8 cellular contexts compared by ENCODE assay signal in the genomic region with DNA sequence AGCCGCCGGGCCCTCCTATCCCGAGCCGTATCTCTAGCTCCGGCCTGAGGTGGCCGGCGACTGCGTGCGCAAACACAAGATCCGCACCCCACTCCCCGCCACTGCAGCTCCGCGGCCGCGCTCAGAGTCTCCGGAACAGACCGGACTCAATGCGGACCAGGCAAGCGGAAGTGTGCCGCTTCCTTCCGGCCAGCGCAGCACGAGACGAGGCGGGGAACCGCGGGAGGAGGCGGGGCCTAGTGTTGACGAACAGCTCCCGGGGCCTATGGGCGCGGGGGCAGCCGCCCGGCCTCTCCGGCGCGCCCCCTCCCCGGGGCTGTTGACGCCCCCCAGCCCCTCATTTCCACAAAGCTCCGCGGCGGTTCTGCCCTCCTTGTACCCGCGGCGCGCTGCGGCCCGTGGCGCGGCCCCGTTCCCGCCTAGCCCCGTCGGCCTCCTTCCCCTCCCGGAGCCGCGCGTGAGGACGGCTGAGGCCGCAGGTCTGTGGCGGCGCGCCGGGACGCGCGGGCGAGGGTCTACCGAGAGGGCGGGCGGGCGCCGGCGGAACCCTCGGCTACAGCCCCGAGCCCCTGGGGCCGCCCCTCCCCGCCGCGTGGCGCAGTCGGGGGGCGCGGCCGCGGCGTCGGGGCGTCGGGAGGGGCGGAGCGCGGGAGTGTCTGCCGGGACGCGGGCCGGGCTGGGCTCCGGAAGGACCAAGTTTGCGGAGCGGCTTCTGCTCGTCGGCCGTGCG. TPM values are rescaled to one million over a fixed set of nuclear protein-coding genes. Genes with fewer than 3 reads are reported as not detected.
DNase-seq lines count a peak whose midpoint lies in the region; ATAC-seq lines count a peak whose summit lies in the region.

A gene with protein sequence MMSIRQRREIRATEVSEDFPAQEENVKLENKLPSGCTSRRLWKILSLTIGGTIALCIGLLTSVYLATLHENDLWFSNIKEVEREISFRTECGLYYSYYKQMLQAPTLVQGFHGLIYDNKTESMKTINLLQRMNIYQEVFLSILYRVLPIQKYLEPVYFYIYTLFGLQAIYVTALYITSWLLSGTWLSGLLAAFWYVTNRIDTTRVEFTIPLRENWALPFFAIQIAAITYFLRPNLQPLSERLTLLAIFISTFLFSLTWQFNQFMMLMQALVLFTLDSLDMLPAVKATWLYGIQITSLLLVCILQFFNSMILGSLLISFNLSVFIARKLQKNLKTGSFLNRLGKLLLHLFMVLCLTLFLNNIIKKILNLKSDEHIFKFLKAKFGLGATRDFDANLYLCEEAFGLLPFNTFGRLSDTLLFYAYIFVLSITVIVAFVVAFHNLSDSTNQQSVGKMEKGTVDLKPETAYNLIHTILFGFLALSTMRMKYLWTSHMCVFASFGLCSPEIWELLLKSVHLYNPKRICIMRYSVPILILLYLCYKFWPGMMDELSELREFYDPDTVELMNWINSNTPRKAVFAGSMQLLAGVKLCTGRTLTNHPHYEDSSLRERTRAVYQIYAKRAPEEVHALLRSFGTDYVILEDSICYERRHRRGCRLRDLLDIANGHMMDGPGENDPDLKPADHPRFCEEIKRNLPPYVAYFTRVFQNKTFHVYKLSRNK (plus strand): TSS at position 340 of the 730 bp plus-strand sequence. CDS start 2,484 bp downstream, outside the sequence.

- CTCF ChIA-PET in activated CD4-positive, alpha-beta T cell treated with anti-CD3 and anti-CD28 coated beads, Interleukin-2, amount 10 ng/mL, durations not matched to agents 7 days and 5 days (lab: Charles Lee) = interaction anchor here (1.4 kb wide), 2 partner anchors 32 to 66 kb away, joined by 3 to 4 read pairs; no protein-coding TSS in a partner anchor

- H3K4me1 Mint-ChIP-seq in activated CD4-positive, alpha-beta T cell treated with anti-CD3 and anti-CD28 coated beads, Interleukin-2, amount 10 ng/mL, durations not matched to agents 7 days and 5 days = peaks cover 20% of the 10 kb centered on the region

- no peaks in the 10 kb centered on the region for H3K9me3 ChIP-seq in BLaER1 treated with 17β-estradiol and CSF1 and Interleukin-3, amounts not matched to agents 10 nM and 100 nM (replicated peaks in 1 of 11)

- peak within 1 kb of the TSS; percentile 82 for H3K4me3 Mint-ChIP-seq in activated CD4-positive, alpha-beta T cell treated with anti-CD3 and anti-CD28 coated beads, Interleukin-2, amount 10 ng/mL, durations not matched to agents 7 days and 5 days

- peaks cover 0 to 16% (median 0%) of the 10 kb centered on the region in 11 experiments; a peak in 3 of 22 replicates for H4K20me1 ChIP-seq in BLaER1 treated with 17β-estradiol and CSF1 and Interleukin-3, amounts not matched to agents 10 nM and 100 nM

- peak within 1 kb of the TSS; percentile 76 to 95 (median 89) for H3K4me3 ChIP-seq in BLaER1 treated with 17β-estradiol and CSF1 and Interleukin-3, amounts not matched to agents 10 nM and 100 nM

- H3K27me3 Mint-ChIP-seq in activated CD4-positive, alpha-beta T cell treated with anti-CD3 and anti-CD28 coated beads, Interleukin-2, amount 10 ng/mL, durations not matched to agents 7 days and 5 days = no peaks in the 10 kb centered on the region

- peaks cover 20 to 40% (median 30%) of the 10 kb centered on the region in 10 experiments for H3K4me1 ChIP-seq in BLaER1 treated with 17β-estradiol and CSF1 and Interleukin-3, amounts not matched to agents 10 nM and 100 nM

- H3K36me3 ChIP-seq in BLaER1 treated with 17β-estradiol and CSF1 and Interleukin-3, amounts not matched to agents 10 nM and 100 nM = peaks cover 24 to 33% (median 29%) of the 10 kb centered on the region in 11 experiments

- no peaks in the 10 kb centered on the region for H3K9me3 Mint-ChIP-seq in activated CD4-positive, alpha-beta T cell treated with anti-CD3 and anti-CD28 coated beads, Interleukin-2, amount 10 ng/mL, durations not matched to agents 7 days and 5 days

- H3K27ac ChIP-seq in BLaER1 treated with 17β-estradiol and CSF1 and Interleukin-3, amounts not matched to agents 10 nM and 100 nM = peak within 1 kb of the TSS; percentile 92 to 100 (median 97)

- peak; percentile 93 for ATAC-seq in HG03457 (IDR thresholded peaks at IDR 0.05; ENCODE audit: unreplicated experiment)
- ATAC-seq in left colon = peak; percentile 98

- peaks cover 8% of the 10 kb centered on the region for H3K36me3 Mint-ChIP-seq in activated CD4-positive, alpha-beta T cell treated with anti-CD3 and anti-CD28 coated beads, Interleukin-2, amount 10 ng/mL, durations not matched to agents 7 days and 5 days (ENCODE audit: low read depth)

- peak within 1 kb of the TSS; percentile 90 to 99 (median 96) for H3K9ac ChIP-seq in BLaER1 treated with 17β-estradiol and CSF1 and Interleukin-3, amounts not matched to agents 10 nM and 100 nM

- peak within 1 kb of the TSS; percentile 95 for H3K27ac Mint-ChIP-seq in activated CD4-positive, alpha-beta T cell treated with anti-CD3 and anti-CD28 coated beads, Interleukin-2, amount 10 ng/mL, durations not matched to agents 7 days and 5 days

- no peaks in the 10 kb centered on the region for H3K27me3 ChIP-seq in BLaER1 treated with 17β-estradiol and CSF1 and Interleukin-3, amounts not matched to agents 10 nM and 100 nM

- peak within 1 kb of the TSS; percentile 84 to 95 (median 91) for H3K4me2 ChIP-seq in BLaER1 treated with 17β-estradiol and CSF1 and Interleukin-3, amounts not matched to agents 10 nM and 100 nM

- intact Hi-C loops in left colon (cut with DNase I, micrococcal nuclease) = loop anchor here in 1 of 2 donors (10.0 kb wide), 1 partner anchor 61 kb away; a partner anchor contains a TSS

- DNase-seq in GM19240 (ENCODE audit: insufficient read length, low spot score) (peak; percentile 86), NCI-H524 (lab: John Stamatoyannopoulos, UW) (peak; percentile 77 to 94), cortex of kidney (lab: John Stamatoyannopoulos, UW) (peak; percentile 44), left colon (peak; percentile 95 to 98)
- DNase-seq in activated CD4-positive, alpha-beta T cell treated with anti-CD3 and anti-CD28 coated beads, Interleukin-2, amount 10 ng/mL, durations not matched to agents 7 days and 5 days = peak; percentile 92
- peak; percentile 84 to 93 for DNase-seq in stimulated activated CD4-positive, alpha-beta T cell treated with anti-CD3 and anti-CD28 coated beads, Interleukin-1b, Interleukin-23, amount 100 ng/mL, for 4 hours (ENCODE audit: low read depth in 2 of 2)

- POLR2A ChIA-PET in activated CD4-positive, alpha-beta T cell treated with anti-CD3 and anti-CD28 coated beads, Interleukin-2, amount 10 ng/mL, durations not matched to agents 7 days and 5 days (lab: Charles Lee) = interaction anchor here (0.5 to 0.6 kb wide), 4 partner anchors 60 to 509 kb away, joined by 3 to 5 read pairs (median 4); a partner anchor contains a TSS

RNA-seq across cellular contexts. Expression of the gene that starts here (rescaled TPM):
- total RNA-seq in activated CD4-positive, alpha-beta T cell treated with anti-CD3 and anti-CD28 coated beads, Interleukin-2, amount 10 ng/mL, durations not matched to agents 7 days and 5 days = 10 to 100 TPM; 11.2 to 13.1 TPM
- total RNA-seq in left colon = 10 to 100 TPM; 17.7 to 17.9 TPM

Comparison
In these comparisons a context has a peak if more than half of its experiments do, and no peak if none do; other contexts are left out.
1. Peak in every context shown above with its lines: DNase-seq, ATAC-seq, H3K4me3 ChIP-seq and H3K27ac ChIP-seq.
2. DNase-seq: peak in every context shown above with its lines; median percentile 96 in left colon; 92 in activated CD4-positive, alpha-beta T cell treated with anti-CD3 and anti-CD28 coated beads, Interleukin-2, amount 10 ng/mL, durations not matched to agents 7 days and 5 days; 88 in stimulated activated CD4-positive, alpha-beta T cell treated with anti-CD3 and anti-CD28 coated beads, Interleukin-1b, Interleukin-23, amount 100 ng/mL, for 4 hours; 86 in GM19240; 86 in NCI-H524; 44 in cortex of kidney.